In genomic region chr1:203176273-203176672, GRCh38 we compare ENCODE assay signal across 19 cellular contexts. TPM values are rescaled to one million over a fixed set of nuclear protein-coding genes. Genes with fewer than 3 reads are reported as not detected.
DNase-seq lines count a peak whose midpoint lies in the region; TF ChIP-seq lines count a peak whose summit lies in the region.
"Had no signal": no experiment of that assay in that cellular context is flagged by ENCODE, and none has a peak within 500 bp of the region (broad histone marks: within the 10 kb centered on the region; RNA-seq: fewer than 3 reads in every experiment).

No MANE protein-coding gene starts in this region.

- H3K27me3 Mint-ChIP-seq in neural progenitor cell (ENCODE audit: insufficient read depth, low read depth): peaks cover 12% of the 10 kb centered on the region

- no peaks in the 10 kb centered on the region for H3K9me3 Mint-ChIP-seq in neural progenitor cell
- H3K9me3 Mint-ChIP-seq: CD4-positive, CD25-positive, alpha-beta regulatory T cell had no signal

- TF ChIP-seq CTCF in neural progenitor cell (IDR thresholded peaks at IDR 0.05) (no peak), smooth muscle cell (IDR thresholded peaks at IDR 0.05; ENCODE audit: borderline replicate concordance, insufficient read depth, poor library complexity, severe bottlenecking) (no peak), prostate gland (IDR thresholded peaks at IDR 0.05) (no peak)

- no peak overlapping the region for H3K27ac ChIP-seq in GM23248
- peak overlapping the region; percentile 55; the same call in 1 of the 2 replicates for H3K27ac ChIP-seq in SJCRH30
- no peak overlapping the region for H3K27ac ChIP-seq in neural progenitor cell
- H3K27ac ChIP-seq in smooth muscle cell (ENCODE audit: low read depth): peak overlapping the region; percentile 88
- no peak overlapping the region for H3K27ac ChIP-seq in prostate gland
- no peak overlapping the region for H3K27ac ChIP-seq in effector memory CD4-positive, alpha-beta T cell (ENCODE audit: insufficient read depth, low read length, poor library complexity, severe bottlenecking)

- no peaks in the 10 kb centered on the region for H3K9me3 ChIP-seq in GM23248 (ENCODE audit: low read depth)
- H3K9me3 ChIP-seq in SJCRH30 (replicated peaks): no peaks in the 10 kb centered on the region
- H3K9me3 ChIP-seq in neural progenitor cell (ENCODE audit: low read depth): no peaks in the 10 kb centered on the region
- H3K9me3 ChIP-seq in smooth muscle cell (replicated peaks; ENCODE audit: low read depth): no peaks in the 10 kb centered on the region
- H3K9me3 ChIP-seq in prostate gland: no peaks in the 10 kb centered on the region
- H3K9me3 ChIP-seq in effector memory CD4-positive, alpha-beta T cell (ENCODE audit: control insufficient read depth, low read length): no peaks in the 10 kb centered on the region

- peaks cover 21% of the 10 kb centered on the region for H3F3A ChIP-seq in GM23248 (ENCODE audit: insufficient read depth)
- H3F3A ChIP-seq in neural progenitor cell (ENCODE audit: low read depth): peaks cover 20% of the 10 kb centered on the region
- H3F3A ChIP-seq in smooth muscle cell (ENCODE audit: low read depth): peaks cover 10% of the 10 kb centered on the region

- no peak overlapping the region for H3K9ac ChIP-seq in GM23248
- H3K9ac ChIP-seq in neural progenitor cell: no peak overlapping the region
- H3K9ac ChIP-seq in smooth muscle cell (ENCODE audit: low read depth): no peak overlapping the region

- H4K20me1 ChIP-seq in GM23248 (ENCODE audit: insufficient read depth): no peaks in the 10 kb centered on the region
- no peaks in the 10 kb centered on the region for H4K20me1 ChIP-seq in neural progenitor cell (ENCODE audit: low read depth)
- no peaks in the 10 kb centered on the region for H4K20me1 ChIP-seq in smooth muscle cell (ENCODE audit: low read depth)

- H3K27me3 ChIP-seq in GM23248 (replicated peaks; ENCODE audit: insufficient read depth) (no peaks in the 10 kb centered on the region), SJCRH30 (no peaks in the 10 kb centered on the region), neural progenitor cell (no peaks in the 10 kb centered on the region), smooth muscle cell (ENCODE audit: low read depth) (no peaks in the 10 kb centered on the region), prostate gland (replicated peaks; ENCODE audit: insufficient read depth) (no peaks in the 10 kb centered on the region)
- H3K27me3 ChIP-seq in effector memory CD4-positive, alpha-beta T cell (replicated peaks; ENCODE audit: control insufficient read depth, insufficient read depth, low read length, poor library complexity, severe bottlenecking): no peaks in the 10 kb centered on the region

- no peaks in the 10 kb centered on the region for H3K36me3 ChIP-seq in GM23248 (ENCODE audit: low read depth)
- no peaks in the 10 kb centered on the region for H3K36me3 ChIP-seq in SJCRH30
- no peaks in the 10 kb centered on the region for H3K36me3 ChIP-seq in neural progenitor cell
- H3K36me3 ChIP-seq in smooth muscle cell (ENCODE audit: low read depth): no peaks in the 10 kb centered on the region
- H3K36me3 ChIP-seq in prostate gland: no peaks in the 10 kb centered on the region
- H3K36me3 ChIP-seq in effector memory CD4-positive, alpha-beta T cell (ENCODE audit: control insufficient read depth, insufficient read depth, low read length): no peaks in the 10 kb centered on the region

- in situ Hi-C loops in GM23248 (cut with MboI): no loop called here

- peak overlapping the region; percentile 95 for H3K27ac Mint-ChIP-seq in neural progenitor cell
- H3K27ac Mint-ChIP-seq: CD4-positive, CD25-positive, alpha-beta regulatory T cell had no signal

- H3K79me2 ChIP-seq in GM23248 (ENCODE audit: insufficient read depth) (no peaks in the 10 kb centered on the region), neural progenitor cell (ENCODE audit: low read depth) (no peaks in the 10 kb centered on the region), smooth muscle cell (ENCODE audit: low read depth) (no peaks in the 10 kb centered on the region)

- intact Hi-C loops in prostate gland (cut with DNase I): no loop called here

- H3K4me3 Mint-ChIP-seq in neural progenitor cell: no peak overlapping the region
- H3K4me3 Mint-ChIP-seq: CD4-positive, CD25-positive, alpha-beta regulatory T cell had no signal

- no peaks in the 10 kb centered on the region for H3K36me3 Mint-ChIP-seq in neural progenitor cell
- H3K36me3 Mint-ChIP-seq: CD4-positive, CD25-positive, alpha-beta regulatory T cell had no signal

- DNase-seq in GM23248 (no peak), SJCRH30 (no peak), neural progenitor cell (ENCODE audit: low spot score) (no peak), smooth muscle cell (lab: John Stamatoyannopoulos, UW; ENCODE audit: unreplicated experiment) (no peak), kidney tubule cell (ENCODE audit: low spot score) (no peak), prostate gland (ENCODE audit: low spot score) (no peak)
- no peak for DNase-seq in effector memory CD4-positive, alpha-beta T cell
- DNase-seq: CD4-positive, CD25-positive, alpha-beta regulatory T cell; COR-L47; GOT3; NCI-H1436; NCI-H345; NCI-H524 treated with DMSO at 0.1 percent for 48 hours; PC-3; SHP77 treated with DMSO at 0.1 percent for 48 hours had no signal

- H3K4me2 ChIP-seq in GM23248 (ENCODE audit: unreplicated experiment) (peak overlapping the region; percentile 56), neural progenitor cell (no peak overlapping the region), smooth muscle cell (peak overlapping the region; percentile 67)

- 100% methylated on average over 5 of the region's 5 CpGs for WGBS in GM23248 (ENCODE audit: low coverage in 1 of 2, low lambda C conversion rate in 2 of 2, missing lambda C conversion rate in 2 of 2), 2 experiments
- 93% methylated on average over 5 of the region's 5 CpGs for WGBS in smooth muscle cell (ENCODE audit: low lambda C conversion rate)
- 97% methylated on average over 5 of the region's 5 CpGs for WGBS in prostate gland

- peaks cover 33% of the 10 kb centered on the region for H3K4me1 ChIP-seq in GM23248 (ENCODE audit: insufficient read depth)
- peaks cover 75% of the 10 kb centered on the region for H3K4me1 ChIP-seq in SJCRH30
- peaks cover 40% of the 10 kb centered on the region for H3K4me1 ChIP-seq in neural progenitor cell
- H3K4me1 ChIP-seq in smooth muscle cell (ENCODE audit: low read depth): peaks cover 23% of the 10 kb centered on the region
- no peaks in the 10 kb centered on the region for H3K4me1 ChIP-seq in prostate gland (replicated peaks)
- H3K4me1 ChIP-seq in effector memory CD4-positive, alpha-beta T cell (ENCODE audit: control insufficient read depth, insufficient read depth, low read length, poor library complexity, severe bottlenecking): no peaks in the 10 kb centered on the region

- peaks cover 51% of the 10 kb centered on the region for H3K4me1 Mint-ChIP-seq in neural progenitor cell
- H3K4me1 Mint-ChIP-seq: CD4-positive, CD25-positive, alpha-beta regulatory T cell had no signal

- no peak overlapping the region for H2AFZ ChIP-seq in GM23248
- no peak overlapping the region for H2AFZ ChIP-seq in neural progenitor cell (replicated peaks)
- H2AFZ ChIP-seq in smooth muscle cell (ENCODE audit: low read depth): no peak overlapping the region

- no peak for TF ChIP-seq POLR2A in prostate gland (IDR thresholded peaks at IDR 0.05)

- H3K4me3 ChIP-seq in GM23248 (no peak overlapping the region), SJCRH30 (no peak overlapping the region), neural progenitor cell (no peak overlapping the region), smooth muscle cell (no peak overlapping the region), prostate gland (no peak overlapping the region)
- no peak overlapping the region for H3K4me3 ChIP-seq in effector memory CD4-positive, alpha-beta T cell (ENCODE audit: insufficient read depth, low read depth, low read length, poor library complexity, severe bottlenecking)
- H3K4me3 ChIP-seq: GM12878 had no signal

- H3K9me2 ChIP-seq in GM23248 (ENCODE audit: insufficient read depth): no peaks in the 10 kb centered on the region

RNA-seq across cellular contexts. Expression of gene MYBPH, which starts 0.6 kb away (rescaled TPM):
- 0.11 and 1.4 TPM in 2 replicates for total RNA-seq in GM23248 (2014; rRNA removed; shearing (Covaris generic))
- polyA plus RNA-seq in GM23248 (2016; fragmentation: Nextera tagmentation; extraction: Ambion mirVana): 0.34 and 0.89 TPM in 2 replicates
- 1.1 and 1.8 TPM in 2 replicates for total RNA-seq in SJCRH30 (2014; rRNA removed; shearing (Covaris generic))
- total RNA-seq in neural progenitor cell (ENCODE audit: low replicate concordance): not detected in 2 replicates
- 0.67 TPM in 1 of 2 replicates, not detected in the other for total RNA-seq in smooth muscle cell
- polyA plus RNA-seq in smooth muscle cell: 0.51 and 1.7 TPM in 2 replicates
- 1 to 10 TPM in 1 of 2 donors, not detected in 1; 7.7 TPM for total RNA-seq in prostate gland
- total RNA-seq: CD4-positive, CD25-positive, alpha-beta regulatory T cell; Daoy; HT-29; MCF 10A; PC-3 had no signal
- polyA plus RNA-seq: CD4-positive, CD25-positive, alpha-beta regulatory T cell had no signal

RNA-seq across cellular contexts. Expression of gene CHI3L1, which starts 10.2 kb away (rescaled TPM):
- 0.22 and 0.63 TPM in 2 replicates for total RNA-seq in GM23248 (2014; rRNA removed; shearing (Covaris generic))
- polyA plus RNA-seq in GM23248 (2016; fragmentation: Nextera tagmentation; extraction: Ambion mirVana) (0.23 TPM in 1 of 2 replicates, not detected in the other), smooth muscle cell (53.6 and 74.7 TPM in 2 replicates)
- total RNA-seq in SJCRH30 (2014; rRNA removed; shearing (Covaris generic)): not detected in 2 replicates
- total RNA-seq in neural progenitor cell (ENCODE audit: low replicate concordance) (0.95 and 1.7 TPM in 2 replicates), smooth muscle cell (45.4 TPM in 2 replicates), prostate gland (10 to 100 TPM in 1 of 2 donors, 1 to 10 TPM in 1; 1.4 to 12.6 TPM)
- total RNA-seq: CD4-positive, CD25-positive, alpha-beta regulatory T cell; Daoy; HT-29; PC-3 had no signal
- polyA plus RNA-seq: CD4-positive, CD25-positive, alpha-beta regulatory T cell had no signal

RNA-seq across cellular contexts. Expression of gene ADORA1, which starts 48.7 kb away (rescaled TPM):
- 0.89 and 5.8 TPM in 2 replicates for total RNA-seq in GM23248 (2014; rRNA removed; shearing (Covaris generic))
- polyA plus RNA-seq in GM23248 (2016; fragmentation: Nextera tagmentation; extraction: Ambion mirVana) (2.2 and 3.3 TPM in 2 replicates), smooth muscle cell (18.0 and 18.5 TPM in 2 replicates)
- 53.8 and 60.9 TPM in 2 replicates for total RNA-seq in SJCRH30 (2014; rRNA removed; shearing (Covaris generic))
- total RNA-seq in neural progenitor cell (ENCODE audit: low replicate concordance) (1.1 and 3.2 TPM in 2 replicates), smooth muscle cell (7.7 and 16.0 TPM in 2 replicates), prostate gland (10 to 100 TPM in 1 of 2 donors, under 1 TPM in 1; 0.27 to 47.3 TPM)
- total RNA-seq: CD4-positive, CD25-positive, alpha-beta regulatory T cell; GM12878 had no signal
- polyA plus RNA-seq: CD4-positive, CD25-positive, alpha-beta regulatory T cell; GM12878 had no signal

RNA-seq across cellular contexts. Expression of gene CHIT1, which starts 53.2 kb away (rescaled TPM):
- not detected in 2 replicates for total RNA-seq in GM23248 (2014; rRNA removed; shearing (Covaris generic))
- not detected in 2 replicates for polyA plus RNA-seq in GM23248 (2016; fragmentation: Nextera tagmentation; extraction: Ambion mirVana)
- 0.08 and 0.18 TPM in 2 replicates for total RNA-seq in SJCRH30 (2014; rRNA removed; shearing (Covaris generic))
- total RNA-seq in neural progenitor cell (ENCODE audit: low replicate concordance): 0.03 and 0.11 TPM in 2 replicates
- 0.04 TPM in 1 of 2 replicates, not detected in the other for total RNA-seq in smooth muscle cell
- not detected in 2 replicates for polyA plus RNA-seq in smooth muscle cell
- total RNA-seq in prostate gland: 1 to 10 TPM in 1 of 2 donors, not detected in 1; 1.5 TPM
- total RNA-seq: Daoy, HT-29, MCF 10A, PC-3 had no signal
- polyA plus RNA-seq: CD4-positive, CD25-positive, alpha-beta regulatory T cell had no signal

Comparison
In these comparisons a context has a peak if more than half of its experiments do, and no peak if none do; other contexts are left out.
1. H3K27ac ChIP-seq: peak in SJCRH30 (single experiment) and smooth muscle cell (single experiment); none in GM23248 (single experiment), neural progenitor cell (single experiment), prostate gland (0 of 2) and effector memory CD4-positive, alpha-beta T cell (single experiment).